17 cellular contexts compared by ENCODE assay signal in genomic region chr12:109831365-109831764, GRCh38. TPM values are rescaled to one million over a fixed set of nuclear protein-coding genes. Genes with fewer than 3 reads are reported as not detected.
DNase-seq lines count a peak whose midpoint lies in the region; ATAC-seq, FAIRE-seq and TF ChIP-seq lines count a peak whose summit lies in the region.
"Had no signal": no experiment of that assay in that cellular context is flagged by ENCODE, and none has a peak within 500 bp of the region (broad histone marks: within the 10 kb centered on the region; RNA-seq: fewer than 3 reads in every experiment).

No MANE protein-coding gene starts in this region.

- H2BK20ac ChIP-seq in H1 (ENCODE audit: low read length), result no peak overlapping the region

- H2BK5ac ChIP-seq in H1 (ENCODE audit: low read depth, low read length), result no peak overlapping the region; the same call in 1 of the 2 replicates

- no peak overlapping the region for H3K18ac ChIP-seq in H1 (ENCODE audit: extremely low read depth, low read length)

- H3K27me3 Mint-ChIP-seq in Calu3 (ENCODE audit: unreplicated experiment) (no peaks in the 10 kb centered on the region), nephron (ENCODE audit: low read depth) (peaks cover 1% of the 10 kb centered on the region)

- no peak overlapping the region for H3K4ac ChIP-seq in H1 (replicated peaks; ENCODE audit: insufficient read length, low read depth, low read length)

- CTCF ChIA-PET in Calu3 (lab: Charles Lee) (interaction anchor here (0.8 to 2.4 kb wide), 2 partner anchors 12 to 14 kb away, joined by 3 to 9 read pairs; no protein-coding TSS in a partner anchor), H1 (lab: Charles Lee; ENCODE audit: partially characterized antibody) (interaction anchor here (4.0 to 9.4 kb wide), 2 partner anchors 11 to 26 kb away, joined by 17 to 92 read pairs; no protein-coding TSS in a partner anchor)

- H3K36me3 ChIP-seq in H1 (ENCODE audit: control insufficient read depth in 2 of 4, insufficient read depth in 4 of 4, low read length in 3 of 4), result no peaks in the 10 kb centered on the region
- H3K36me3 ChIP-seq in prostate gland, result no peaks in the 10 kb centered on the region

- H3K4me2 ChIP-seq in H1 (ENCODE audit: insufficient read depth in 1 of 2, low read depth in 2 of 2, low read length in 2 of 2), result no peak overlapping the region

- TF ChIP-seq EP300 in H1 (IDR thresholded peaks at IDR 0.05; ENCODE audit: borderline replicate concordance in 1 of 2, low read depth in 2 of 2, low read length in 2 of 2), result no peak

- H3K56ac ChIP-seq in H1 (replicated peaks; ENCODE audit: insufficient read length, low read depth, low read length), result no peak overlapping the region

- WGBS in H1 (ENCODE audit: extremely low coverage in 1 of 2, insufficient coverage in 1 of 2, insufficient read length in 1 of 2, insufficient replicate concordance in 2 of 2, low coverage in 1 of 2, low lambda C conversion rate in 2 of 2, missing lambda C conversion rate in 1 of 2), 2 experiments, result 83% methylated on average over 6 of the region's 6 CpGs; no CpG with 5 or more reads in 1 of the 2 experiments
- WGBS in prostate gland, result 46% methylated on average over 6 of the region's 6 CpGs

- no peak overlapping the region for H4K5ac ChIP-seq in H1 (ENCODE audit: insufficient read length, low read depth, low read length)

- FAIRE-seq in H1 (lab: Jason Lieb, UNC), result no peak
- FAIRE-seq: D721Med, GM18507, H54 had no signal

- no peaks in the 10 kb centered on the region; a peak in 1 of 7 replicates for H3K27me3 ChIP-seq in H1 (replicated peaks in 1 of 4; ENCODE audit: control insufficient read depth in 3 of 4, extremely low read depth in 1 of 4, insufficient read depth in 3 of 4, low read length in 3 of 4)
- H3K27me3 ChIP-seq in prostate gland (replicated peaks; ENCODE audit: insufficient read depth), result no peaks in the 10 kb centered on the region

- peak overlapping the region; percentile 7 for H3K27ac Mint-ChIP-seq in Calu3 (ENCODE audit: unreplicated experiment)
- peak overlapping the region; percentile 17 to 66 (median 29) for H3K27ac Mint-ChIP-seq in nephron
- H3K27ac Mint-ChIP-seq: CD4-positive, alpha-beta T cell had no signal

- intact Hi-C loops in Calu3 (cut with micrococcal nuclease; ENCODE audit: unreplicated experiment), result no loop called here
- intact Hi-C loops in prostate gland (cut with DNase I), result no loop called here

- no peaks in the 10 kb centered on the region for H3K79me2 ChIP-seq in H1 (ENCODE audit: control insufficient read depth in 1 of 2, insufficient read depth in 2 of 2, low read length in 2 of 2)

- H3K4me1 ChIP-seq in H1 (replicated peaks in 1 of 4; ENCODE audit: control insufficient read depth in 3 of 4, insufficient read depth in 4 of 4, low read length in 3 of 4) (peaks cover 0 to 6% (median 1%) of the 10 kb centered on the region in 4 experiments; a peak in 3 of 7 replicates), prostate gland (replicated peaks) (peaks cover 3% of the 10 kb centered on the region)

- no peaks in the 10 kb centered on the region; the same call in 1 of the 2 replicates for H3K79me1 ChIP-seq in H1 (ENCODE audit: low read depth, low read length)

- no peak overlapping the region for H2AK5ac ChIP-seq in H1 (ENCODE audit: low read depth, low read length)

- in situ Hi-C loops in GM13977 (cut with MboI; ENCODE audit: low pct_unique_long_range_greater_than_20kb, low sequenced_read_pairs, unreplicated experiment), result no loop called here

- peak overlapping the region; percentile 29; the same call in 1 of the 2 replicates for H2BK15ac ChIP-seq in H1 (ENCODE audit: low read length)

- H4K91ac ChIP-seq in H1 (replicated peaks; ENCODE audit: insufficient read length, low read length), result no peak overlapping the region

- H3K14ac ChIP-seq in H1 (ENCODE audit: insufficient read length), result no peak overlapping the region

- H3K4me3 ChIP-seq in H1 (ENCODE audit: extremely low read depth in 1 of 4, insufficient read depth in 2 of 4, low read depth in 3 of 4, low read length in 4 of 4) (no peak overlapping the region), prostate gland (no peak overlapping the region)

- no peak overlapping the region for H4K8ac ChIP-seq in H1 (ENCODE audit: extremely low read depth, insufficient read depth, low read length)

- TF ChIP-seq CTCF in Calu3 (IDR thresholded peaks at IDR 0.05; ENCODE audit: unreplicated experiment) (no peak), H1 (IDR thresholded peaks at IDR 0.05; ENCODE audit: control extremely low read depth in 1 of 3, insufficient read depth in 1 of 3, low read depth in 1 of 3, low read length in 3 of 3) (no peak), nephron (IDR thresholded peaks at IDR 0.05; ENCODE audit: unreplicated experiment in 3 of 3) (no peak), prostate gland (IDR thresholded peaks at IDR 0.05) (no peak), GM13977 (IDR thresholded peaks at IDR 0.05; ENCODE audit: extremely low read depth, insufficient read depth, missing control alignments) (no peak)

- peaks cover 45% of the 10 kb centered on the region for H3K4me1 Mint-ChIP-seq in Calu3 (ENCODE audit: low read depth, unreplicated experiment)
- H3K4me1 Mint-ChIP-seq in nephron, result peaks cover 7% of the 10 kb centered on the region

- H3K9ac ChIP-seq in H1 (replicated peaks in 1 of 4; ENCODE audit: extremely low read depth in 1 of 4, low read depth in 3 of 4, low read length in 3 of 4), result no peak overlapping the region

- TF ChIP-seq POLR2A in H1 (IDR thresholded peaks at IDR 0.05; ENCODE audit: control extremely low read depth in 1 of 2, low read depth in 2 of 2, low read length in 2 of 2) (no peak), prostate gland (IDR thresholded peaks at IDR 0.05) (no peak)

- no peaks in the 10 kb centered on the region for H3K9me3 ChIP-seq in H1 (ENCODE audit: insufficient read depth in 2 of 2, low read depth in 1 of 2, low read length in 1 of 2)
- H3K9me3 ChIP-seq in prostate gland, result no peaks in the 10 kb centered on the region

- TF ChIP-seq RAD21 in H1 (IDR thresholded peaks at IDR 0.05 in 1 of 2, conservative IDR thresholded peaks at IDR 0.05 in 1 of 2; ENCODE audit: low read depth in 2 of 2, low read length in 2 of 2), result no peak

- no TSS peak for BruUV-seq in Calu3 (replicated peaks; lab: Mats Ljungman, UMichigan)

- peaks cover 18% of the 10 kb centered on the region for H3K36me3 Mint-ChIP-seq in Calu3 (ENCODE audit: insufficient read depth, unreplicated experiment)
- H3K36me3 Mint-ChIP-seq in nephron (ENCODE audit: low read depth), result no peaks in the 10 kb centered on the region

- H3K4me3 Mint-ChIP-seq in Calu3 (ENCODE audit: low read depth, unreplicated experiment), result peak overlapping the region; percentile 73
- peak overlapping the region in 2 of 3 experiments; percentile 20 to 57 for H3K4me3 Mint-ChIP-seq in nephron
- H3K4me3 Mint-ChIP-seq: CD4-positive, alpha-beta T cell had no signal

- H2BK12ac ChIP-seq in H1 (ENCODE audit: low read depth, low read length), result no peak overlapping the region

- H3K23ac ChIP-seq in H1 (ENCODE audit: insufficient read length), result no peak overlapping the region

- ATAC-seq in left lobe of liver, result peak; percentile 57

- no peak overlapping the region for H2BK120ac ChIP-seq in H1 (replicated peaks; ENCODE audit: low read depth, low read length)

- no peak for DNase-seq in Calu3
- DNase-seq in H1 (ENCODE audit: low read depth in 1 of 2, low spot score in 2 of 2), result no peak
- DNase-seq in left lobe of liver (ENCODE audit: low spot score), result peak; percentile 58
- no peak for DNase-seq in NCI-H446 (lab: John Stamatoyannopoulos, UW)
- no peak for DNase-seq in DMS153 treated with DMSO at 0.1 percent for 48 hours (lab: John Stamatoyannopoulos, UW; ENCODE audit: unreplicated experiment)
- no peak for DNase-seq in prostate gland (ENCODE audit: low spot score)
- DNase-seq in GM13977 (ENCODE audit: low spot score), result no peak
- DNase-seq: ACHN; C1 segment of cervical spinal cord; CD4-positive, alpha-beta T cell; DMS53; IMR-90 had no signal

- H3K9me3 Mint-ChIP-seq in Calu3 (ENCODE audit: low read depth, unreplicated experiment) (no peaks in the 10 kb centered on the region), nephron (no peaks in the 10 kb centered on the region)
- H3K9me3 Mint-ChIP-seq: CD4-positive, alpha-beta T cell had no signal

- no peaks in the 10 kb centered on the region for H4K20me1 ChIP-seq in H1 (replicated peaks in 1 of 2; ENCODE audit: control insufficient read depth in 1 of 2, insufficient read depth in 2 of 2, low read length in 2 of 2)

- peaks cover 1% of the 10 kb centered on the region; the same call in 1 of the 2 replicates for H3K23me2 ChIP-seq in H1 (ENCODE audit: low read depth, low read length)

- H2AFZ ChIP-seq in H1 (ENCODE audit: low read length), result no peak overlapping the region

- POLR2A ChIA-PET in H1 (lab: Charles Lee; ENCODE audit: partially characterized antibody), result interaction anchor here (3.0 kb wide), 1 partner anchor 10 kb away, joined by 9 read pairs; no protein-coding TSS in a partner anchor

- no peak overlapping the region for H3K27ac ChIP-seq in H1 (ENCODE audit: low read depth, low read length)
- H3K27ac ChIP-seq in prostate gland, result no peak overlapping the region

TF ChIP-seq in H1, 55 proteins besides CTCF, POLR2A, EP300 and RAD21 (continues in another document):
- no peak for TF ChIP-seq RFX5 (IDR thresholded peaks at IDR 0.05; ENCODE audit: borderline replicate concordance, low read depth, low read length)

RNA-seq across cellular contexts. Expression of gene TRPV4, which starts 1.8 kb away (rescaled TPM):
- total RNA-seq in Calu3 (2022), result 13.0 and 25.3 TPM in 2 replicates
- 2.1 and 2.5 TPM in 2 replicates for total RNA-seq in H1 (2021; fragmentation: NEBNext Ultra II Directional; extraction: Animal tissue kit (Norgen Biotek cat#: 25700))
- polyA plus RNA-seq in H1 (2011; rRNA removed), result 6.2 and 6.4 TPM in 2 replicates
- polyA plus RNA-seq in H1 (2011; cell fraction: cytosol; rRNA removed), result 3.3 TPM
- polyA plus RNA-seq in H1 (2011; cell fraction: nucleus; rRNA removed), result 7.3 TPM
- polyA plus RNA-seq in H1 (2012, experiment 1 of 2), result 1.8 to 3.5 TPM (median 2.6 TPM) in 4 replicates
- 2.1 TPM for polyA plus RNA-seq in H1 (2012, experiment 2 of 2)
- polyA plus RNA-seq in H1 (2013, experiment 1 of 2), result 3.2 TPM
- polyA plus RNA-seq in H1 (2013, experiment 2 of 2), result 3.2 TPM
- 6.7 and 9.3 TPM in 2 replicates for polyA minus RNA-seq in H1 (2011; rRNA and poly(A)+ RNA removed)
- 2.4 TPM for polyA minus RNA-seq in H1 (2011; cell fraction: cytosol; rRNA and poly(A)+ RNA removed)
- 4.8 TPM for polyA minus RNA-seq in H1 (2011; cell fraction: nucleus; rRNA and poly(A)+ RNA removed)
- total RNA-seq in left lobe of liver, result 6.7 TPM
- total RNA-seq in prostate gland, result 1 to 10 TPM; 4.6 to 8.0 TPM
- total RNA-seq: A172; CD4-positive, alpha-beta T cell had no signal

RNA-seq across cellular contexts. Expression of gene GLTP, which starts 49.0 kb away (rescaled TPM):
- total RNA-seq in Calu3 (2022) (25.7 and 27.7 TPM in 2 replicates), left lobe of liver (8.8 TPM), prostate gland (10 to 100 TPM; 67.2 to 87.1 TPM)
- total RNA-seq in H1 (2021; fragmentation: NEBNext Ultra II Directional; extraction: Animal tissue kit (Norgen Biotek cat#: 25700)), result 24.4 and 26.1 TPM in 2 replicates
- 9.8 and 10.0 TPM in 2 replicates for polyA plus RNA-seq in H1 (2011; rRNA removed)
- 12.2 TPM for polyA plus RNA-seq in H1 (2011; cell fraction: cytosol; rRNA removed)
- 8.2 TPM for polyA plus RNA-seq in H1 (2011; cell fraction: nucleus; rRNA removed)
- polyA plus RNA-seq in H1 (2012, experiment 1 of 2), result 15.6 to 22.3 TPM (median 17.5 TPM) in 4 replicates
- polyA plus RNA-seq in H1 (2012, experiment 2 of 2), result 14.4 TPM
- polyA plus RNA-seq in H1 (2013, experiment 1 of 2), result 31.7 TPM
- 35.2 TPM for polyA plus RNA-seq in H1 (2013, experiment 2 of 2)
- polyA minus RNA-seq in H1 (2011; rRNA and poly(A)+ RNA removed), result 18.8 and 24.0 TPM in 2 replicates
- 18.6 TPM for polyA minus RNA-seq in H1 (2011; cell fraction: cytosol; rRNA and poly(A)+ RNA removed)
- 4.0 TPM for polyA minus RNA-seq in H1 (2011; cell fraction: nucleus; rRNA and poly(A)+ RNA removed)
